ENCODE assay signal across 1 cellular context in the genomic region with DNA sequence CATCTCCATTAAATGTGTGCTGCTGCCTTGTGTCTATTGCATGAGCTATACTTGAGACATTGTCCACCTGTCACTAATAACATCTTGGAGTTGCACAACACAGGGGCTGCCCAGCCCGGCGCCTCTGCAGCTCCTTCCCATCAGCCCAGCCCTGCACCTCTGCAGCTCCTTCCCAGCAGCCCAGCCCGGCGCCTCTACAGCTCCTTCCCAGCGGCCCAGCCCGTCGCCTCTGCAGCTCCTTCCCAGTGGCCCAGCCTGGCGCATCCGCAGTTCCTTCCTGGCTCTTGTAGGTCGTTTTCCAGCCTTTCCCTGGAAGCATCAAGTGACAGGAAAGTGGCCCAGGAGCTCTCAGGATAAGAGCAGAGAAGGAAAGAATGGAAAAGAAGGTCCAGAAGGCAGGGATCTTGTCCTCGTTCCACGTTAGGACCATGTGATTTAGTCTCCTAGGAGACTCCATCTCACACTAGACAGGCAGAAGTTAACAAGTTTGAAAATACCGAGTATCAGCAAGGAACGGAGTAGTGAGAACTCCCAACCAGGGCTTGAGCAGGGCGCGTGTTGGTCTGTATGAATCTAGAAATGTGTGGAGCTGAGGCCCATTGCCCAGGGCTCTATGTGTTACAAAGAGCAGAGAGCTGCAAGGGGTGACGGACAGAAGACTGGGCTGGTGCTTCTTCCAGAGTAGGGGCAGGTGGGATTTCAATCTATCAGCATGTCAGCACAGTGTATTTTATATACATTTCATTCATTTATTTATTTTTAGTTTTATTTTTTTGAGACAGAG.
TF ChIP-seq lines count a peak whose summit lies in the region.

No MANE protein-coding gene starts in this region.

TF ChIP-seq in GM23338, 12 proteins besides CTCF, POLR2A, EP300 and RAD21 (continued from another document):
- TF ChIP-seq, protein P1, sequence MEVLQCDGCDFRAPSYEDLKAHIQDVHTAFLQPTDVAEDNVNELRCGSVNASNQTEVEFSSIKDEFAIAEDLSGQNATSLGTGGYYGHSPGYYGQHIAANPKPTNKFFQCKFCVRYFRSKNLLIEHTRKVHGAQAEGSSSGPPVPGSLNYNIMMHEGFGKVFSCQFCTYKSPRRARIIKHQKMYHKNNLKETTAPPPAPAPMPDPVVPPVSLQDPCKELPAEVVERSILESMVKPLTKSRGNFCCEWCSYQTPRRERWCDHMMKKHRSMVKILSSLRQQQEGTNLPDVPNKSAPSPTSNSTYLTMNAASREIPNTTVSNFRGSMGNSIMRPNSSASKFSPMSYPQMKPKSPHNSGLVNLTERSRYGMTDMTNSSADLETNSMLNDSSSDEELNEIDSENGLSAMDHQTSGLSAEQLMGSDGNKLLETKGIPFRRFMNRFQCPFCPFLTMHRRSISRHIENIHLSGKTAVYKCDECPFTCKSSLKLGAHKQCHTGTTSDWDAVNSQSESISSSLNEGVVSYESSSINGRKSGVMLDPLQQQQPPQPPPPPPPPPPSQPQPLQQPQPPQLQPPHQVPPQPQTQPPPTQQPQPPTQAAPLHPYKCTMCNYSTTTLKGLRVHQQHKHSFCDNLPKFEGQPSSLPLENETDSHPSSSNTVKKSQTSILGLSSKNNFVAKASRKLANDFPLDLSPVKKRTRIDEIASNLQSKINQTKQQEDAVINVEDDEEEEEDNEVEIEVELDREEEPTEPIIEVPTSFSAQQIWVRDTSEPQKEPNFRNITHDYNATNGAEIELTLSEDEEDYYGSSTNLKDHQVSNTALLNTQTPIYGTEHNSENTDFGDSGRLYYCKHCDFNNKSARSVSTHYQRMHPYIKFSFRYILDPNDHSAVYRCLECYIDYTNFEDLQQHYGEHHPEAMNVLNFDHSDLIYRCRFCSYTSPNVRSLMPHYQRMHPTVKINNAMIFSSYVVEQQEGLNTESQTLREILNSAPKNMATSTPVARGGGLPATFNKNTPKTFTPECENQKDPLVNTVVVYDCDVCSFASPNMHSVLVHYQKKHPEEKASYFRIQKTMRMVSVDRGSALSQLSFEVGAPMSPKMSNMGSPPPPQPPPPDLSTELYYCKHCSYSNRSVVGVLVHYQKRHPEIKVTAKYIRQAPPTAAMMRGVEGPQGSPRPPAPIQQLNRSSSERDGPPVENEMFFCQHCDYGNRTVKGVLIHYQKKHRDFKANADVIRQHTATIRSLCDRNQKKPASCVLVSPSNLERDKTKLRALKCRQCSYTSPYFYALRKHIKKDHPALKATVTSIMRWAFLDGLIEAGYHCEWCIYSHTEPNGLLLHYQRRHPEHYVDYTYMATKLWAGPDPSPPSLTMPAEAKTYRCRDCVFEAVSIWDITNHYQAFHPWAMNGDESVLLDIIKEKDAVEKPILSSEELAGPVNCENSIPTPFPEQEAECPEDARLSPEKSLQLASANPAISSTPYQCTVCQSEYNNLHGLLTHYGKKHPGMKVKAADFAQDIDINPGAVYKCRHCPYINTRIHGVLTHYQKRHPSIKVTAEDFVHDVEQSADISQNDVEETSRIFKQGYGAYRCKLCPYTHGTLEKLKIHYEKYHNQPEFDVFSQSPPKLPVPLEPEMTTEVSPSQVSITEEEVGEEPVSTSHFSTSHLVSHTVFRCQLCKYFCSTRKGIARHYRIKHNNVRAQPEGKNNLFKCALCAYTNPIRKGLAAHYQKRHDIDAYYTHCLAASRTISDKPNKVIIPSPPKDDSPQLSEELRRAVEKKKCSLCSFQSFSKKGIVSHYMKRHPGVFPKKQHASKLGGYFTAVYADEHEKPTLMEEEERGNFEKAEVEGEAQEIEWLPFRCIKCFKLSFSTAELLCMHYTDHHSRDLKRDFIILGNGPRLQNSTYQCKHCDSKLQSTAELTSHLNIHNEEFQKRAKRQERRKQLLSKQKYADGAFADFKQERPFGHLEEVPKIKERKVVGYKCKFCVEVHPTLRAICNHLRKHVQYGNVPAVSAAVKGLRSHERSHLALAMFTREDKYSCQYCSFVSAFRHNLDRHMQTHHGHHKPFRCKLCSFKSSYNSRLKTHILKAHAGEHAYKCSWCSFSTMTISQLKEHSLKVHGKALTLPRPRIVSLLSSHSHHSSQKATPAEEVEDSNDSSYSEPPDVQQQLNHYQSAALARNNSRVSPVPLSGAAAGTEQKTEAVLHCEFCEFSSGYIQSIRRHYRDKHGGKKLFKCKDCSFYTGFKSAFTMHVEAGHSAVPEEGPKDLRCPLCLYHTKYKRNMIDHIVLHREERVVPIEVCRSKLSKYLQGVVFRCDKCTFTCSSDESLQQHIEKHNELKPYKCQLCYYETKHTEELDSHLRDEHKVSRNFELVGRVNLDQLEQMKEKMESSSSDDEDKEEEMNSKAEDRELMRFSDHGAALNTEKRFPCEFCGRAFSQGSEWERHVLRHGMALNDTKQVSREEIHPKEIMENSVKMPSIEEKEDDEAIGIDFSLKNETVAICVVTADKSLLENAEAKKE (CRISPR knock-in tag; IDR thresholded peaks at IDR 0.05): no peak
- TF ChIP-seq, protein P2, sequence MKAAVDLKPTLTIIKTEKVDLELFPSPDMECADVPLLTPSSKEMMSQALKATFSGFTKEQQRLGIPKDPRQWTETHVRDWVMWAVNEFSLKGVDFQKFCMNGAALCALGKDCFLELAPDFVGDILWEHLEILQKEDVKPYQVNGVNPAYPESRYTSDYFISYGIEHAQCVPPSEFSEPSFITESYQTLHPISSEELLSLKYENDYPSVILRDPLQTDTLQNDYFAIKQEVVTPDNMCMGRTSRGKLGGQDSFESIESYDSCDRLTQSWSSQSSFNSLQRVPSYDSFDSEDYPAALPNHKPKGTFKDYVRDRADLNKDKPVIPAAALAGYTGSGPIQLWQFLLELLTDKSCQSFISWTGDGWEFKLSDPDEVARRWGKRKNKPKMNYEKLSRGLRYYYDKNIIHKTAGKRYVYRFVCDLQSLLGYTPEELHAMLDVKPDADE (IDR thresholded peaks at IDR 0.05): no peak
- TF ChIP-seq EZH2phosphoT487 (IDR thresholded peaks at IDR 0.05; ENCODE audit: unreplicated experiment): no peak
- TF ChIP-seq JUNB (IDR thresholded peaks at IDR 0.05; ENCODE audit: unreplicated experiment): no peak
- TF ChIP-seq, protein P3, sequence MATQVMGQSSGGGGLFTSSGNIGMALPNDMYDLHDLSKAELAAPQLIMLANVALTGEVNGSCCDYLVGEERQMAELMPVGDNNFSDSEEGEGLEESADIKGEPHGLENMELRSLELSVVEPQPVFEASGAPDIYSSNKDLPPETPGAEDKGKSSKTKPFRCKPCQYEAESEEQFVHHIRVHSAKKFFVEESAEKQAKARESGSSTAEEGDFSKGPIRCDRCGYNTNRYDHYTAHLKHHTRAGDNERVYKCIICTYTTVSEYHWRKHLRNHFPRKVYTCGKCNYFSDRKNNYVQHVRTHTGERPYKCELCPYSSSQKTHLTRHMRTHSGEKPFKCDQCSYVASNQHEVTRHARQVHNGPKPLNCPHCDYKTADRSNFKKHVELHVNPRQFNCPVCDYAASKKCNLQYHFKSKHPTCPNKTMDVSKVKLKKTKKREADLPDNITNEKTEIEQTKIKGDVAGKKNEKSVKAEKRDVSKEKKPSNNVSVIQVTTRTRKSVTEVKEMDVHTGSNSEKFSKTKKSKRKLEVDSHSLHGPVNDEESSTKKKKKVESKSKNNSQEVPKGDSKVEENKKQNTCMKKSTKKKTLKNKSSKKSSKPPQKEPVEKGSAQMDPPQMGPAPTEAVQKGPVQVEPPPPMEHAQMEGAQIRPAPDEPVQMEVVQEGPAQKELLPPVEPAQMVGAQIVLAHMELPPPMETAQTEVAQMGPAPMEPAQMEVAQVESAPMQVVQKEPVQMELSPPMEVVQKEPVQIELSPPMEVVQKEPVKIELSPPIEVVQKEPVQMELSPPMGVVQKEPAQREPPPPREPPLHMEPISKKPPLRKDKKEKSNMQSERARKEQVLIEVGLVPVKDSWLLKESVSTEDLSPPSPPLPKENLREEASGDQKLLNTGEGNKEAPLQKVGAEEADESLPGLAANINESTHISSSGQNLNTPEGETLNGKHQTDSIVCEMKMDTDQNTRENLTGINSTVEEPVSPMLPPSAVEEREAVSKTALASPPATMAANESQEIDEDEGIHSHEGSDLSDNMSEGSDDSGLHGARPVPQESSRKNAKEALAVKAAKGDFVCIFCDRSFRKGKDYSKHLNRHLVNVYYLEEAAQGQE (IDR thresholded peaks at IDR 0.05; ENCODE audit: unreplicated experiment): no peak
- no peak for TF ChIP-seq POLR2AphosphoS5 (IDR thresholded peaks at IDR 0.05; ENCODE audit: low read depth)
- no peak for TF ChIP-seq NANOG (IDR thresholded peaks at IDR 0.05; ENCODE audit: borderline replicate concordance)
- TF ChIP-seq EZH2 (IDR thresholded peaks at IDR 0.05; ENCODE audit: low read depth, unreplicated experiment): no peak
TF ChIP-seq in GM23338: peak in this region for 0.
